In the genomic region with DNA sequence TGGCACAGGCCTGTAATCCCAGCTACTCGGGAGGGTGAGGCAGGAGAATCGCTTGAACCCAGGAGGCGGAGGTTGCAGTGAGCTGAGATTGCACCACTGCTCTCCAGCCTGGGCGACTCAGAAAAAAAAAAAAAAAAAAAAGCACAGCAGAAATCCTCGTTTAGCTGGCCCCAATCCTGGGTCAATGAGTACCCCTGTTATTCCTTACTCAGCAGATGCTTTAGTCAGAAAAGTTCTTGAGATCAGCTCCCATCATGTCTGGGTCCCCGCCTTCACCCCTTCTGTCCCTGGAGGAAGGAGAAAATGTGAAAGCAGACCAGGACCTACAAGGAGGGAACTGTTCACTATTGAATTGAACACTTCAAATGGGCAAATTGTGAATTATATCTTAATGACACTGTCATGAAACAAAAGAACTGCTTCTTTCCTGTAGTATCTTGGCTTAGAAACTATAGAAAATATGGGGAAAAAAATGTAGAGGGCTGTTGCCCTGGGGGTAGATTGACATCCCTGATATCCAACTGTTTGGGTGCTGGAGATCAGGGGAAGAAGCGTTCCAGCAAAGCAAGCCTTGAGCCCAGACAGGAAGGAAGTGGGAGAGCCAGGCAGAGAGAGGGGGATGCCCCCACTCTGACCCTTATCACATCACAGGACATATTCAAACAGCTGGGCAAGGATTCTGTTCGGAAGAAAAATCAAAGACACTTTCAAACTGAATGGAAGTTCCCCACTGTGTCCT, we compare ENCODE assay signal across 1 cellular context.
TF ChIP-seq lines count a peak whose summit lies in the region.

No MANE protein-coding gene starts in this region.

TF ChIP-seq in endothelial cell of umbilical vein, 7 proteins besides CTCF, POLR2A, EP300 and RAD21:
- TF ChIP-seq EZH2 (IDR thresholded peaks at IDR 0.05; ENCODE audit: borderline replicate concordance, low read depth, low read length, severe bottlenecking) (no peak), FOS (IDR thresholded peaks at IDR 0.05; ENCODE audit: borderline replicate concordance, insufficient read depth, low read length) (no peak), MYC (IDR thresholded peaks at IDR 0.05; ENCODE audit: low read depth, low read length) (no peak), POLR2AphosphoS5 (IDR thresholded peaks at IDR 0.05; ENCODE audit: insufficient read depth, low read depth, low read length) (peak; percentile 32), JUN (IDR thresholded peaks at IDR 0.05; ENCODE audit: borderline replicate concordance, insufficient read depth, insufficient read length, low read depth) (no peak), GATA2 (IDR thresholded peaks at IDR 0.05; ENCODE audit: insufficient read depth, insufficient read length, low read depth, low read length) (peak; percentile 55)
- TF ChIP-seq, protein P1, sequence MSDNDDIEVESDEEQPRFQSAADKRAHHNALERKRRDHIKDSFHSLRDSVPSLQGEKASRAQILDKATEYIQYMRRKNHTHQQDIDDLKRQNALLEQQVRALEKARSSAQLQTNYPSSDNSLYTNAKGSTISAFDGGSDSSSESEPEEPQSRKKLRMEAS (IDR thresholded peaks at IDR 0.05; ENCODE audit: insufficient read depth, insufficient read length) = no peak
